ENCODE assay signal across 8 cellular contexts in genomic region chr17:82338858-82339633, GRCh38. TPM values are rescaled to one million over a fixed set of nuclear protein-coding genes. Genes with fewer than 3 reads are reported as not detected.
DNase-seq lines count a peak whose midpoint lies in the region; ATAC-seq and TF ChIP-seq lines count a peak whose summit lies in the region.

No MANE protein-coding gene starts in this region.

- peaks cover 0 to 5% of the 10 kb centered on the region in 2 donors for H3K27me3 Mint-ChIP-seq in effector memory CD8-positive, alpha-beta T cell
- H3K27me3 Mint-ChIP-seq in endodermal cell (ENCODE audit: insufficient read depth) = peaks cover 48% of the 10 kb centered on the region

- H3K4me1 ChIP-seq in endodermal cell (ENCODE audit: control insufficient read depth, insufficient read depth, low read length) = no peaks in the 10 kb centered on the region

- no peak overlapping the region for H3K27ac Mint-ChIP-seq in effector memory CD8-positive, alpha-beta T cell
- no peak overlapping the region for H3K27ac Mint-ChIP-seq in endodermal cell

- no peak for ATAC-seq in effector memory CD8-positive, alpha-beta T cell (replicated peaks)

- DNase-seq in AG08395 (ENCODE audit: low spot score) (peak; percentile 84), HuH-7.5 (ENCODE audit: low spot score) (peak; percentile 58), cerebellum (ENCODE audit: low spot score) (peak; percentile 27), mucosa of gallbladder (ENCODE audit: low spot score) (peak; percentile 62), germinal center (ENCODE audit: low spot score) (no peak), cerebellar nuclear complex (lab: John Stamatoyannopoulos, UW) (no peak), endodermal cell (no peak)
- DNase-seq in effector memory CD8-positive, alpha-beta T cell = no peak

- no peak overlapping the region for H3K4me3 Mint-ChIP-seq in effector memory CD8-positive, alpha-beta T cell
- no peak overlapping the region for H3K4me3 Mint-ChIP-seq in endodermal cell

- no peak for TF ChIP-seq CTCF in endodermal cell (conservative IDR thresholded peaks at IDR 0.05)

- H3K9me3 Mint-ChIP-seq in effector memory CD8-positive, alpha-beta T cell = no peaks in the 10 kb centered on the region
- H3K9me3 Mint-ChIP-seq in endodermal cell = peaks cover 21% of the 10 kb centered on the region

- WGBS in endodermal cell (ENCODE audit: insufficient coverage in 1 of 2, insufficient read length in 1 of 2), 2 experiments = 38 to 60% methylated on average over 20 to 29 of the region's 29 CpGs

- peaks cover 11 to 17% of the 10 kb centered on the region in 2 donors for H3K4me1 Mint-ChIP-seq in effector memory CD8-positive, alpha-beta T cell (ENCODE audit: low read depth in 2 of 2)
- H3K4me1 Mint-ChIP-seq in endodermal cell = peaks cover 4% of the 10 kb centered on the region

- no peak overlapping the region for H3K4me3 ChIP-seq in endodermal cell (ENCODE audit: low read length)

- no peak overlapping the region for H3K9ac ChIP-seq in endodermal cell (ENCODE audit: extremely low read depth, low read length, poor library complexity, severe bottlenecking)

- H3K27ac ChIP-seq in endodermal cell (ENCODE audit: low read depth, low read length) = no peak overlapping the region

- H3K9me3 ChIP-seq in endodermal cell (ENCODE audit: control insufficient read depth, low read length) = no peaks in the 10 kb centered on the region

- H3K36me3 ChIP-seq in endodermal cell (ENCODE audit: control insufficient read depth, insufficient read depth, low read length) = no peaks in the 10 kb centered on the region

- no peaks in the 10 kb centered on the region for H3K36me3 Mint-ChIP-seq in effector memory CD8-positive, alpha-beta T cell (ENCODE audit: insufficient read depth)
- peaks cover 2% of the 10 kb centered on the region for H3K36me3 Mint-ChIP-seq in endodermal cell (ENCODE audit: low read depth)

- peaks cover 35% of the 10 kb centered on the region for H3K27me3 ChIP-seq in endodermal cell (ENCODE audit: control insufficient read depth, insufficient read depth, low read length, poor library complexity, severe bottlenecking)

RNA-seq across cellular contexts. Expression of gene SECTM1, which starts 5.5 kb away (rescaled TPM):
- 3.4 TPM for total RNA-seq in cerebellum
- total RNA-seq in mucosa of gallbladder = 8.5 TPM
- total RNA-seq in endodermal cell = not detected
- polyA plus RNA-seq in endodermal cell (2013, experiment 1 of 2) = 0.50 TPM
- polyA plus RNA-seq in endodermal cell (2013, experiment 2 of 2) = 0.12 TPM

RNA-seq across cellular contexts. Expression of gene TEX19, which starts 20.0 kb away (rescaled TPM):
- total RNA-seq in cerebellum = not detected
- not detected for total RNA-seq in mucosa of gallbladder
- under 1 TPM; 0.46 to 0.48 TPM for total RNA-seq in endodermal cell
- polyA plus RNA-seq in endodermal cell (2013, experiment 1 of 2) = 0.32 TPM
- 0.12 TPM for polyA plus RNA-seq in endodermal cell (2013, experiment 2 of 2)

RNA-seq across cellular contexts. Expression of gene CD7, which starts 21.6 kb away (rescaled TPM):
- total RNA-seq in cerebellum (not detected), mucosa of gallbladder (12.0 TPM), endodermal cell (under 1 TPM; 0.55 to 0.80 TPM)
- 0.75 TPM for polyA plus RNA-seq in endodermal cell (2013, experiment 1 of 2)
- polyA plus RNA-seq in endodermal cell (2013, experiment 2 of 2) = 0.58 TPM

RNA-seq across cellular contexts. Expression of gene UTS2R, which starts 32.5 kb away (rescaled TPM):
- total RNA-seq in cerebellum (not detected), mucosa of gallbladder (not detected), endodermal cell (under 1 TPM in 1 of 2 donors, not detected in 1; 0.40 TPM)
- 0.53 TPM for polyA plus RNA-seq in endodermal cell (2013, experiment 1 of 2)
- polyA plus RNA-seq in endodermal cell (2013, experiment 2 of 2) = 0.54 TPM

Comparison
In these comparisons a context has a peak if more than half of its experiments do, and no peak if none do; other contexts are left out.
1. DNase-seq: peak in AG08395 (single experiment), HuH-7.5 (single experiment), cerebellum (single experiment) and mucosa of gallbladder (single experiment); none in germinal center (single experiment), effector memory CD8-positive, alpha-beta T cell (0 of 3), cerebellar nuclear complex (0 of 2) and endodermal cell (single experiment).